Comparison of ENCODE assay signal across 12 cellular contexts in the genomic region with DNA sequence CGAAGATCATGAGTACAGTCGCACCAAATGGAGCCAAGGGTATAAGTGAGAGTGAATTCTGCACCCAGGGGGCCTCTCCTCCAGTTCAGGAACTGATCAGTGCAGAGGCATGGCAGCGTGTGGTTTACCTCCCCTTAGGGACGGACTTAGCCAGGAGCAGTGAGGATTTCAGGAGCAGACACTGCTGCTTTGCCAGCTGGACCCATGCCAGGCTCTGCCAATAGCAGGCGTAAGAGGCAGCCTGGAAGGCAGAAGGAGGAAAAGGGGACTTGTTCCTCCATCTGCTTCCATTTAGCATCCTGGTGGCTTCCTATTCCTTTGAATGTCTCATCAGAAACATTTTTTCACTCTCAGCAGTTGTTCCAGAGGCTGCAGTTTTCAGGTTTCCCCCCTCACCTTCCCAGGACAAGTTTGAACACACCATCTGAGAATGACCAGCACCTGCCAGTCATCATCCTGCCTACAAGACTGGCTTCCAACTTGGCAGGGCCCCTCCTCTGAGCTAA.
DNase-seq lines count a peak whose midpoint lies in the region; ATAC-seq and TF ChIP-seq lines count a peak whose summit lies in the region.
"Had no signal": no experiment of that assay in that cellular context is flagged by ENCODE, and none has a peak within 500 bp of the region (broad histone marks: within the 10 kb centered on the region; RNA-seq: fewer than 3 reads in every experiment).

No MANE protein-coding gene starts in this region.

- H3K27ac Mint-ChIP-seq in HFFc6, result no peak overlapping the region
- H3K27ac Mint-ChIP-seq: stimulated activated naive B cell treated with anti-CD40 and anti-IgM and Interleukin-4, amounts not matched to agents 10 μg/mL and 1 μg/mL and 100 μg/mL, for 72 hours had no signal

- no peak overlapping the region for H3K4me3 Mint-ChIP-seq in HFFc6
- H3K4me3 Mint-ChIP-seq: stimulated activated naive B cell treated with anti-CD40 and anti-IgM and Interleukin-4, amounts not matched to agents 10 μg/mL and 1 μg/mL and 100 μg/mL, for 72 hours had no signal

- H3K27me3 Mint-ChIP-seq in HFFc6 (ENCODE audit: insufficient read depth), result no peaks in the 10 kb centered on the region
- H3K27me3 Mint-ChIP-seq: stimulated activated naive B cell treated with anti-CD40 and anti-IgM and Interleukin-4, amounts not matched to agents 10 μg/mL and 1 μg/mL and 100 μg/mL, for 72 hours had no signal

- WGBS in heart right ventricle, 2 donors, result 49 to 54% methylated on average over 5 of the region's 5 CpGs
- 53 to 60% (median 57%) methylated on average over 5 of the region's 5 CpGs for WGBS in adrenal gland, 4 donors

- no peaks in the 10 kb centered on the region for H3K36me3 ChIP-seq in heart right ventricle
- no peaks in the 10 kb centered on the region for H3K36me3 ChIP-seq in adrenal gland (replicated peaks in 1 of 2)

- no peak overlapping the region for H3K4me3 ChIP-seq in heart right ventricle
- H3K4me3 ChIP-seq in adrenal gland, result no peak overlapping the region

- H3K4me1 ChIP-seq in heart right ventricle, result peaks cover 0 to 7% (median 0%) of the 10 kb centered on the region in 9 donors
- H3K4me1 ChIP-seq in adrenal gland (replicated peaks in 1 of 2), result peaks cover 4 to 12% of the 10 kb centered on the region in 2 donors

- TF ChIP-seq POLR2A in adrenal gland (IDR thresholded peaks at IDR 0.05), result no peak

- H3K4me1 Mint-ChIP-seq in HFFc6 (ENCODE audit: low read depth), result peaks cover 36% of the 10 kb centered on the region

- intact Hi-C loops in heart right ventricle (cut with DNase I) (no loop called here), Right ventricle myocardium inferior (cut with DNase I) (no loop called here), adrenal gland (cut with DNase I) (no loop called here)

- H3K36me3 Mint-ChIP-seq in HFFc6 (ENCODE audit: low read depth), result 0 out of 2 replicates have a peak, but pooled peaks cover 5% of the 10 kb centered on the region
- H3K36me3 Mint-ChIP-seq: stimulated activated naive B cell treated with anti-CD40 and anti-IgM and Interleukin-4, amounts not matched to agents 10 μg/mL and 1 μg/mL and 100 μg/mL, for 72 hours had no signal

- H3K27me3 ChIP-seq in heart right ventricle (no peaks in the 10 kb centered on the region), adrenal gland (no peaks in the 10 kb centered on the region)

- DNase-seq in heart right ventricle (peak; percentile 22 to 52), Right ventricle myocardium inferior (ENCODE audit: missing footprints) (no peak), adrenal gland (peak; percentile 65 to 83 (median 80)), kidney tubule cell (ENCODE audit: low spot score) (peak; percentile 43), ureter (ENCODE audit: low spot score) (peak; percentile 46), HuH-7 (ENCODE audit: low spot score) (no peak), HFFc6 (no peak), HuH-7.5 (ENCODE audit: low spot score) (no peak)
- DNase-seq: activated CD4-positive, alpha-beta T cell treated with anti-CD3 and anti-CD28 coated beads for 48 hours; activated naive CD4-positive, alpha-beta T cell treated with anti-CD3 and anti-CD28 coated beads, Interleukin-2, amount 50 U/mL, for 16 hours; PC-3; stimulated activated naive B cell treated with anti-CD40 and anti-IgM and Interleukin-4, amounts not matched to agents 10 μg/mL and 1 μg/mL and 100 μg/mL, for 72 hours had no signal

- peaks cover 8% of the 10 kb centered on the region for H3K9me3 Mint-ChIP-seq in HFFc6

- TF ChIP-seq CTCF in heart right ventricle (IDR thresholded peaks at IDR 0.05) (no peak), adrenal gland (IDR thresholded peaks at IDR 0.05) (no peak), HFFc6 (IDR thresholded peaks at IDR 0.05) (no peak)

- H3K9me3 ChIP-seq in heart right ventricle (peaks cover 0 to 5% (median 0%) of the 10 kb centered on the region in 11 donors), adrenal gland (replicated peaks in 1 of 3) (no peaks in the 10 kb centered on the region)

- ATAC-seq in heart right ventricle (peak in 2 of 8 donors; percentile 31 to 41), Right ventricle myocardium inferior (no peak)
- ATAC-seq: PC-3; stimulated activated naive B cell treated with anti-CD40 and anti-IgM and Interleukin-4, amounts not matched to agents 10 μg/mL and 1 μg/mL and 100 μg/mL, for 72 hours had no signal

- H3K27ac ChIP-seq in heart right ventricle, result no peak overlapping the region
- H3K27ac ChIP-seq in adrenal gland, result no peak overlapping the region

Comparison
In these comparisons a context has a peak if more than half of its experiments do, and no peak if none do; other contexts are left out.
1. DNase-seq: peak in heart right ventricle (2 of 2), adrenal gland (7 of 7), kidney tubule cell (single experiment) and ureter (single experiment); none in Right ventricle myocardium inferior (single experiment), HuH-7 (single experiment), HFFc6 (single experiment) and HuH-7.5 (single experiment).